ENCODE assay signal across 1 cellular context in the genomic region with DNA sequence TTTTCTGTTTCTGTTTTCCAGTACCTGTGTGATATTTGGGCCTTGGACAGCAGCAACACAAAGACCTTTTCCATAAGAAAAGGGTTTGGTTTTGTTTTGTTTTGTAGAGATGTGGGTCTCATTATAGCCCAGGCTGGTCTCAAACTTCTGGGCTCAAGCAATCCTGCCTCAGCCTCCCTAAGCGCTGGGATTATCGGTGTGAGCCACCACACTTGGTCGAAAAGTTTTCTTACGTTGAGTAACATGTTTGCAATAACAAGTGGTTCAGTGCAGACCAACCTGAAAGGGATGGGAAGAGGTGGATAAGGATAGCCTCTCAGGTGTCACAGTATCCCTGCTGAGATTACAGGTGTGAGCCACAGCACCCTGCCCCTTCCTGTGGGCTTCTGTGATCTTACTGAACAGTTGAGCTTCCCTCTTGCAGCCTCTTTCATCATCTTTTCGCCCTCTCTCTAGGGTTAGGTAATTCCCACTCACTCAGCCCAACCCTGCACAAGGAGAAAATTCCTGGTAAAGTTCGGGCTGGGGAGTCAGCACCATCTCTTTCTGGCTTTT.
TF ChIP-seq lines count a peak whose summit lies in the region.

No MANE protein-coding gene starts in this region.

TF ChIP-seq in K562, 482 proteins besides CTCF, POLR2A, EP300 and RAD21 (continued from another document and continues in another):
- TF ChIP-seq, protein P1, sequence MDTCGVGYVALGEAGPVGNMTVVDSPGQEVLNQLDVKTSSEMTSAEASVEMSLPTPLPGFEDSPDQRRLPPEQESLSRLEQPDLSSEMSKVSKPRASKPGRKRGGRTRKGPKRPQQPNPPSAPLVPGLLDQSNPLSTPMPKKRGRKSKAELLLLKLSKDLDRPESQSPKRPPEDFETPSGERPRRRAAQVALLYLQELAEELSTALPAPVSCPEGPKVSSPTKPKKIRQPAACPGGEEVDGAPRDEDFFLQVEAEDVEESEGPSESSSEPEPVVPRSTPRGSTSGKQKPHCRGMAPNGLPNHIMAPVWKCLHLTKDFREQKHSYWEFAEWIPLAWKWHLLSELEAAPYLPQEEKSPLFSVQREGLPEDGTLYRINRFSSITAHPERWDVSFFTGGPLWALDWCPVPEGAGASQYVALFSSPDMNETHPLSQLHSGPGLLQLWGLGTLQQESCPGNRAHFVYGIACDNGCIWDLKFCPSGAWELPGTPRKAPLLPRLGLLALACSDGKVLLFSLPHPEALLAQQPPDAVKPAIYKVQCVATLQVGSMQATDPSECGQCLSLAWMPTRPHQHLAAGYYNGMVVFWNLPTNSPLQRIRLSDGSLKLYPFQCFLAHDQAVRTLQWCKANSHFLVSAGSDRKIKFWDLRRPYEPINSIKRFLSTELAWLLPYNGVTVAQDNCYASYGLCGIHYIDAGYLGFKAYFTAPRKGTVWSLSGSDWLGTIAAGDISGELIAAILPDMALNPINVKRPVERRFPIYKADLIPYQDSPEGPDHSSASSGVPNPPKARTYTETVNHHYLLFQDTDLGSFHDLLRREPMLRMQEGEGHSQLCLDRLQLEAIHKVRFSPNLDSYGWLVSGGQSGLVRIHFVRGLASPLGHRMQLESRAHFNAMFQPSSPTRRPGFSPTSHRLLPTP (IDR thresholded peaks at IDR 0.05; ENCODE audit: borderline replicate concordance, extremely low read depth, insufficient read length), result no peak
- TF ChIP-seq DPF2 (IDR thresholded peaks at IDR 0.05) (peak; percentile 84), IFI16 (CRISPR knock-in tag; IDR thresholded peaks at IDR 0.05) (peak; percentile 59), ZNF239 (CRISPR knock-in tag; IDR thresholded peaks at IDR 0.05) (peak; percentile 8; the same call in 1 of the 2 replicates), HMG20A (CRISPR knock-in tag; conservative IDR thresholded peaks at IDR 0.05) (no peak), EHMT2 (IDR thresholded peaks at IDR 0.05) (no peak), TRIM24 (IDR thresholded peaks at IDR 0.05) (peak; percentile 86 to 91; a peak in 3 of 4 replicates), RFX5 (IDR thresholded peaks at IDR 0.05; ENCODE audit: low read depth, low read length) (no peak), BCL6 (CRISPR knock-in tag; IDR thresholded peaks at IDR 0.05) (no peak; the same call in 1 of the 2 replicates), XRCC3 (IDR thresholded peaks at IDR 0.05) (no peak), RBM15 (IDR thresholded peaks at IDR 0.05; ENCODE audit: insufficient read depth, low read length) (no peak), ZBTB1 (CRISPR knock-in tag; IDR thresholded peaks at IDR 0.05; ENCODE audit: borderline replicate concordance, low read depth) (no peak), ZFX (CRISPR knock-in tag; IDR thresholded peaks at IDR 0.05) (no peak; the same call in 1 of the 2 replicates), SNIP1 (IDR thresholded peaks at IDR 0.05; ENCODE audit: low read depth) (no peak), SP1 (CRISPR knock-in tag; IDR thresholded peaks at IDR 0.05) (peak; percentile 50; the same call in 1 of the 2 replicates), LEF1 (IDR thresholded peaks at IDR 0.05) (no peak), HEY1 (CRISPR knock-in tag; IDR thresholded peaks at IDR 0.05; ENCODE audit: borderline replicate concordance) (no peak), ARNT (IDR thresholded peaks at IDR 0.05) (peak in 1 of 2 experiments; percentile 64; a peak in 2 of 4 replicates), KAT8 (IDR thresholded peaks at IDR 0.05; ENCODE audit: low read depth) (no peak), CCNT2 (IDR thresholded peaks at IDR 0.05; ENCODE audit: borderline replicate concordance, extremely low read depth, insufficient read length, low read depth, low read length) (peak; percentile 29), KAT7 (CRISPR knock-in tag; IDR thresholded peaks at IDR 0.05; ENCODE audit: borderline replicate concordance) (no peak), EGR1 (conservative IDR thresholded peaks at IDR 0.05) (no peak), ZNF23 (CRISPR knock-in tag; IDR thresholded peaks at IDR 0.05) (peak; percentile 56; the same call in 1 of the 2 replicates), CHCHD3 (CRISPR knock-in tag; IDR thresholded peaks at IDR 0.05) (no peak), ATF7 (IDR thresholded peaks at IDR 0.05) (peak; percentile 96), POLR3A (IDR thresholded peaks at IDR 0.05; ENCODE audit: borderline replicate concordance, extremely low read depth, insufficient read depth, insufficient read length) (no peak), NBN (IDR thresholded peaks at IDR 0.05; ENCODE audit: low read depth) (peak; percentile 73; the same call in 1 of the 2 replicates), SMAD1 (IDR thresholded peaks at IDR 0.05; ENCODE audit: low read depth, low read length, partially characterized antibody) (no peak), BRD9 (IDR thresholded peaks at IDR 0.05; ENCODE audit: low read depth, partially characterized antibody) (peak; percentile 94), ASH1L (IDR thresholded peaks at IDR 0.05; ENCODE audit: borderline replicate concordance, low read depth, partially characterized antibody) (no peak), GTF2E2 (tag; IDR thresholded peaks at IDR 0.05) (0 out of 2 replicates have a peak, but pooled peaks have one; percentile 45), CEBPB (tag; IDR thresholded peaks at IDR 0.05) (peak; percentile 93), ZNF764 (CRISPR knock-in tag; IDR thresholded peaks at IDR 0.05; ENCODE audit: low read depth) (no peak), ZNF699 (CRISPR knock-in tag; IDR thresholded peaks at IDR 0.05; ENCODE audit: insufficient replicate concordance) (no peak), NFIC (IDR thresholded peaks at IDR 0.05) (no peak; the same call in 1 of the 2 replicates), SRSF9 (IDR thresholded peaks at IDR 0.05; ENCODE audit: borderline replicate concordance, low read depth, low read length) (no peak), MYNN (IDR thresholded peaks at IDR 0.05) (no peak), MYNN (CRISPR knock-in tag; IDR thresholded peaks at IDR 0.05) (no peak), RBM34 (IDR thresholded peaks at IDR 0.05; ENCODE audit: borderline replicate concordance, insufficient read depth, low read length) (no peak), ELF1 (tag; IDR thresholded peaks at IDR 0.05) (no peak), TEAD4 (IDR thresholded peaks at IDR 0.05; ENCODE audit: low read length) (no peak), TEAD4 (CRISPR knock-in tag; IDR thresholded peaks at IDR 0.05; ENCODE audit: borderline replicate concordance) (no peak), PRPF4 (IDR thresholded peaks at IDR 0.05; ENCODE audit: insufficient read depth, low read depth, low read length, poor library complexity, severe bottlenecking) (no peak), MIER1 (IDR thresholded peaks at IDR 0.05; ENCODE audit: low read depth) (no peak), ZNF175 (CRISPR knock-in tag; IDR thresholded peaks at IDR 0.05; ENCODE audit: low read depth) (peak; percentile 94), SMARCC2 (IDR thresholded peaks at IDR 0.05; ENCODE audit: low read depth) (no peak; the same call in 1 of the 2 replicates), ZNF561 (CRISPR knock-in tag; conservative IDR thresholded peaks at IDR 0.05) (no peak), MAZ (CRISPR knock-in tag; conservative IDR thresholded peaks at IDR 0.05 in 1 of 2, IDR thresholded peaks at IDR 0.05 in 1 of 2) (peak; percentile 43 to 78; a peak in 3 of 4 replicates)
- TF ChIP-seq, protein P2, sequence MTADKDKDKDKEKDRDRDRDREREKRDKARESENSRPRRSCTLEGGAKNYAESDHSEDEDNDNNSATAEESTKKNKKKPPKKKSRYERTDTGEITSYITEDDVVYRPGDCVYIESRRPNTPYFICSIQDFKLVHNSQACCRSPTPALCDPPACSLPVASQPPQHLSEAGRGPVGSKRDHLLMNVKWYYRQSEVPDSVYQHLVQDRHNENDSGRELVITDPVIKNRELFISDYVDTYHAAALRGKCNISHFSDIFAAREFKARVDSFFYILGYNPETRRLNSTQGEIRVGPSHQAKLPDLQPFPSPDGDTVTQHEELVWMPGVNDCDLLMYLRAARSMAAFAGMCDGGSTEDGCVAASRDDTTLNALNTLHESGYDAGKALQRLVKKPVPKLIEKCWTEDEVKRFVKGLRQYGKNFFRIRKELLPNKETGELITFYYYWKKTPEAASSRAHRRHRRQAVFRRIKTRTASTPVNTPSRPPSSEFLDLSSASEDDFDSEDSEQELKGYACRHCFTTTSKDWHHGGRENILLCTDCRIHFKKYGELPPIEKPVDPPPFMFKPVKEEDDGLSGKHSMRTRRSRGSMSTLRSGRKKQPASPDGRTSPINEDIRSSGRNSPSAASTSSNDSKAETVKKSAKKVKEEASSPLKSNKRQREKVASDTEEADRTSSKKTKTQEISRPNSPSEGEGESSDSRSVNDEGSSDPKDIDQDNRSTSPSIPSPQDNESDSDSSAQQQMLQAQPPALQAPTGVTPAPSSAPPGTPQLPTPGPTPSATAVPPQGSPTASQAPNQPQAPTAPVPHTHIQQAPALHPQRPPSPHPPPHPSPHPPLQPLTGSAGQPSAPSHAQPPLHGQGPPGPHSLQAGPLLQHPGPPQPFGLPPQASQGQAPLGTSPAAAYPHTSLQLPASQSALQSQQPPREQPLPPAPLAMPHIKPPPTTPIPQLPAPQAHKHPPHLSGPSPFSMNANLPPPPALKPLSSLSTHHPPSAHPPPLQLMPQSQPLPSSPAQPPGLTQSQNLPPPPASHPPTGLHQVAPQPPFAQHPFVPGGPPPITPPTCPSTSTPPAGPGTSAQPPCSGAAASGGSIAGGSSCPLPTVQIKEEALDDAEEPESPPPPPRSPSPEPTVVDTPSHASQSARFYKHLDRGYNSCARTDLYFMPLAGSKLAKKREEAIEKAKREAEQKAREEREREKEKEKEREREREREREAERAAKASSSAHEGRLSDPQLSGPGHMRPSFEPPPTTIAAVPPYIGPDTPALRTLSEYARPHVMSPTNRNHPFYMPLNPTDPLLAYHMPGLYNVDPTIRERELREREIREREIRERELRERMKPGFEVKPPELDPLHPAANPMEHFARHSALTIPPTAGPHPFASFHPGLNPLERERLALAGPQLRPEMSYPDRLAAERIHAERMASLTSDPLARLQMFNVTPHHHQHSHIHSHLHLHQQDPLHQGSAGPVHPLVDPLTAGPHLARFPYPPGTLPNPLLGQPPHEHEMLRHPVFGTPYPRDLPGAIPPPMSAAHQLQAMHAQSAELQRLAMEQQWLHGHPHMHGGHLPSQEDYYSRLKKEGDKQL (CRISPR knock-in tag; IDR thresholded peaks at IDR 0.05; ENCODE audit: borderline replicate concordance), result no peak
- TF ChIP-seq, protein P3, sequence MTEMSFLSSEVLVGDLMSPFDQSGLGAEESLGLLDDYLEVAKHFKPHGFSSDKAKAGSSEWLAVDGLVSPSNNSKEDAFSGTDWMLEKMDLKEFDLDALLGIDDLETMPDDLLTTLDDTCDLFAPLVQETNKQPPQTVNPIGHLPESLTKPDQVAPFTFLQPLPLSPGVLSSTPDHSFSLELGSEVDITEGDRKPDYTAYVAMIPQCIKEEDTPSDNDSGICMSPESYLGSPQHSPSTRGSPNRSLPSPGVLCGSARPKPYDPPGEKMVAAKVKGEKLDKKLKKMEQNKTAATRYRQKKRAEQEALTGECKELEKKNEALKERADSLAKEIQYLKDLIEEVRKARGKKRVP (CRISPR knock-in tag; IDR thresholded peaks at IDR 0.05), result peak; percentile 99
- TF ChIP-seq, protein P4, sequence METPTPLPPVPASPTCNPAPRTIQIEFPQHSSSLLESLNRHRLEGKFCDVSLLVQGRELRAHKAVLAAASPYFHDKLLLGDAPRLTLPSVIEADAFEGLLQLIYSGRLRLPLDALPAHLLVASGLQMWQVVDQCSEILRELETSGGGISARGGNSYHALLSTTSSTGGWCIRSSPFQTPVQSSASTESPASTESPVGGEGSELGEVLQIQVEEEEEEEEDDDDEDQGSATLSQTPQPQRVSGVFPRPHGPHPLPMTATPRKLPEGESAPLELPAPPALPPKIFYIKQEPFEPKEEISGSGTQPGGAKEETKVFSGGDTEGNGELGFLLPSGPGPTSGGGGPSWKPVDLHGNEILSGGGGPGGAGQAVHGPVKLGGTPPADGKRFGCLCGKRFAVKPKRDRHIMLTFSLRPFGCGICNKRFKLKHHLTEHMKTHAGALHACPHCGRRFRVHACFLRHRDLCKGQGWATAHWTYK (CRISPR knock-in tag; IDR thresholded peaks at IDR 0.05), result peak; percentile 81; the same call in 1 of the 2 replicates
- TF ChIP-seq, protein P5, sequence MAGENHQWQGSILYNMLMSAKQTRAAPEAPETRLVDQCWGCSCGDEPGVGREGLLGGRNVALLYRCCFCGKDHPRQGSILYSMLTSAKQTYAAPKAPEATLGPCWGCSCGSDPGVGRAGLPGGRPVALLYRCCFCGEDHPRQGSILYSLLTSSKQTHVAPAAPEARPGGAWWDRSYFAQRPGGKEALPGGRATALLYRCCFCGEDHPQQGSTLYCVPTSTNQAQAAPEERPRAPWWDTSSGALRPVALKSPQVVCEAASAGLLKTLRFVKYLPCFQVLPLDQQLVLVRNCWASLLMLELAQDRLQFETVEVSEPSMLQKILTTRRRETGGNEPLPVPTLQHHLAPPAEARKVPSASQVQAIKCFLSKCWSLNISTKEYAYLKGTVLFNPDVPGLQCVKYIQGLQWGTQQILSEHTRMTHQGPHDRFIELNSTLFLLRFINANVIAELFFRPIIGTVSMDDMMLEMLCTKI (IDR thresholded peaks at IDR 0.05; ENCODE audit: partially characterized antibody), result no peak
- TF ChIP-seq, protein P6, sequence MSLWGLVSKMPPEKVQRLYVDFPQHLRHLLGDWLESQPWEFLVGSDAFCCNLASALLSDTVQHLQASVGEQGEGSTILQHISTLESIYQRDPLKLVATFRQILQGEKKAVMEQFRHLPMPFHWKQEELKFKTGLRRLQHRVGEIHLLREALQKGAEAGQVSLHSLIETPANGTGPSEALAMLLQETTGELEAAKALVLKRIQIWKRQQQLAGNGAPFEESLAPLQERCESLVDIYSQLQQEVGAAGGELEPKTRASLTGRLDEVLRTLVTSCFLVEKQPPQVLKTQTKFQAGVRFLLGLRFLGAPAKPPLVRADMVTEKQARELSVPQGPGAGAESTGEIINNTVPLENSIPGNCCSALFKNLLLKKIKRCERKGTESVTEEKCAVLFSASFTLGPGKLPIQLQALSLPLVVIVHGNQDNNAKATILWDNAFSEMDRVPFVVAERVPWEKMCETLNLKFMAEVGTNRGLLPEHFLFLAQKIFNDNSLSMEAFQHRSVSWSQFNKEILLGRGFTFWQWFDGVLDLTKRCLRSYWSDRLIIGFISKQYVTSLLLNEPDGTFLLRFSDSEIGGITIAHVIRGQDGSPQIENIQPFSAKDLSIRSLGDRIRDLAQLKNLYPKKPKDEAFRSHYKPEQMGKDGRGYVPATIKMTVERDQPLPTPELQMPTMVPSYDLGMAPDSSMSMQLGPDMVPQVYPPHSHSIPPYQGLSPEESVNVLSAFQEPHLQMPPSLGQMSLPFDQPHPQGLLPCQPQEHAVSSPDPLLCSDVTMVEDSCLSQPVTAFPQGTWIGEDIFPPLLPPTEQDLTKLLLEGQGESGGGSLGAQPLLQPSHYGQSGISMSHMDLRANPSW (CRISPR knock-in tag; IDR thresholded peaks at IDR 0.05), result no peak
